24 cellular contexts compared by ENCODE assay signal in the genomic region with DNA sequence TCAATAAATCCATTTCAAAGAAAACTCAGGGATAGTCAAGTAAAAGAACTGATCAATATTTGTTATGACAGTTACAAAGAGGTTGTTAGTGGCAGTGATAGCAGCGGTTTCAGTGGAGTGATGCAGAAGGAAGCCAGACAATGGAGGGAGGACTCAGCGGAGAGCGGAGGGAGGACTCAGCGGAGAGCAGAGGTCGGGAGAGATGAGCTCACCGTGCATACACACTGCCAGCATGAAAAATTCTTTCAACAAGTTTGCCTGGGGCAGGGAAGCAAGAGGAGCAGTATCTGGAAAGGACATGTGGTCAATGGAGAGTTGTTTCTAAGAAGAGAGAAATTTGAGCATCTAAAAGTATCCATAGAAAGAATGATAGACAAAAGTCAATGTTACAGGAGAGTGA.
DNase-seq lines count a peak whose midpoint lies in the region; ATAC-seq, FAIRE-seq and TF ChIP-seq lines count a peak whose summit lies in the region.
"Had no signal": no experiment of that assay in that cellular context is flagged by ENCODE, and none has a peak within 500 bp of the region (broad histone marks: within the 10 kb centered on the region; RNA-seq: fewer than 3 reads in every experiment).

No MANE protein-coding gene starts in this region.

- POLR2A ChIA-PET in HepG2 (lab: Yijun Ruan, JAX), result no interaction called here
- POLR2A ChIA-PET in K562 (lab: Yijun Ruan, JAX), result no interaction called here

- 56% methylated on average over 6 of the region's 6 CpGs for WGBS in HepG2 (ENCODE audit: low lambda C conversion rate)
- 78% methylated on average over 6 of the region's 6 CpGs for WGBS in right lobe of liver (ENCODE audit: insufficient coverage, low coverage, low lambda C conversion rate, missing lambda C conversion rate)
- WGBS in K562 (ENCODE audit: insufficient coverage, low coverage, missing lambda C conversion rate), result 3% methylated on average over 6 of the region's 6 CpGs
- WGBS in mesendoderm (ENCODE audit: extremely low coverage, insufficient coverage, low lambda C conversion rate), result no CpG with 5 or more reads among the region's 6 CpGs

- FAIRE-seq in HepG2 (lab: Jason Lieb, UNC), result no peak
- FAIRE-seq in K562 (lab: Jason Lieb, UNC), result no peak
- peak; percentile 44 for FAIRE-seq in urothelium cell line (lab: Jason Lieb, UNC)
- FAIRE-seq: A549, D721Med, G401.6, GM12891, GM19239 had no signal

- H3K4me3 ChIP-seq in HepG2 (replicated peaks in 1 of 3; ENCODE audit: insufficient read depth in 1 of 3, low read depth in 2 of 3, low read length in 3 of 3), result no peak overlapping the region
- H3K4me3 ChIP-seq in right lobe of liver, result no peak overlapping the region
- no peak overlapping the region for H3K4me3 ChIP-seq in K562
- no peak overlapping the region for H3K4me3 ChIP-seq in mesendoderm (ENCODE audit: low read length)
- H3K4me3 ChIP-seq: A549; BLaER1 treated with 17β-estradiol and CSF1 and Interleukin-3, amounts not matched to agents 10 nM and 100 nM had no signal

- TF ChIP-seq RAD21 in HepG2 (CRISPR knock-in tag; IDR thresholded peaks at IDR 0.05), result no peak
- no peak for TF ChIP-seq RAD21 in K562 (CRISPR knock-in tag; conservative IDR thresholded peaks at IDR 0.05 in 1 of 2, IDR thresholded peaks at IDR 0.05 in 1 of 2)

- H3K9ac ChIP-seq in HepG2 (ENCODE audit: insufficient read depth, low read depth, low read length), result no peak overlapping the region
- no peak overlapping the region for H3K9ac ChIP-seq in K562 (ENCODE audit: insufficient read depth in 1 of 2, low read depth in 2 of 2, low read length in 2 of 2)
- no peak overlapping the region for H3K9ac ChIP-seq in mesendoderm (ENCODE audit: low read length)
- H3K9ac ChIP-seq: BLaER1 treated with 17β-estradiol and CSF1 and Interleukin-3, amounts not matched to agents 10 nM and 100 nM had no signal

- H3K27me3 Mint-ChIP-seq in nephron progenitor cell (ENCODE audit: low read depth, poor library complexity) (peaks cover 2% of the 10 kb centered on the region), immature natural killer cell (ENCODE audit: low read depth in 3 of 3) (peaks cover 0 to 5% (median 2%) of the 10 kb centered on the region in 3 donors)
- H3K27me3 Mint-ChIP-seq in T-helper 2 cell treated with Interferon-gamma antibody and Interleukin-4, amounts not matched to agents 5 μg/mL and 100 μg/mL, for 36 hours (ENCODE audit: low read depth), result peaks cover 4% of the 10 kb centered on the region

- CTCF ChIA-PET in HepG2 (lab: Yijun Ruan, JAX; ENCODE audit: low intra/inter-chr PET ratio, low total read pairs), result no interaction called here
- CTCF ChIA-PET in K562 (lab: Yijun Ruan, JAX; ENCODE audit: low intra/inter-chr PET ratio), result no interaction called here

- TF ChIP-seq EP300 in HepG2 (IDR thresholded peaks at IDR 0.05; ENCODE audit: low read depth in 2 of 2, low read length in 2 of 2) (no peak), HepG2 (CRISPR knock-in tag; IDR thresholded peaks at IDR 0.05; ENCODE audit: borderline replicate concordance) (no peak), K562 (IDR thresholded peaks at IDR 0.05; ENCODE audit: low read length) (no peak)

- DNase-seq in HepG2 (ENCODE audit: low spot score) (no peak), right lobe of liver (no peak), K562 (ENCODE audit: extremely low read depth in 1 of 4, low spot score in 3 of 4) (no peak), mesendoderm (peak; percentile 3), urothelium cell line (ENCODE audit: low spot score) (no peak), nephron progenitor cell (no peak), immature natural killer cell (no peak)
- DNase-seq in T-helper 2 cell treated with Interferon-gamma antibody and Interleukin-4, amounts not matched to agents 5 μg/mL and 100 μg/mL, for 36 hours (ENCODE audit: low spot score), result no peak
- DNase-seq: AML-193; Caco-2; Calu3; CD4-positive, alpha-beta T cell; CD8-positive, alpha-beta T cell; DMS79 treated with DMSO at 0.1 percent for 48 hours; GF-D8 had no signal

- no peaks in the 10 kb centered on the region for H3K4me1 ChIP-seq in HepG2 (ENCODE audit: insufficient read depth, low read length)
- H3K4me1 ChIP-seq in right lobe of liver, result no peaks in the 10 kb centered on the region
- H3K4me1 ChIP-seq in K562 (replicated peaks in 1 of 2; ENCODE audit: control insufficient read depth in 2 of 2, insufficient read depth in 2 of 2, low read length in 2 of 2), result no peaks in the 10 kb centered on the region
- H3K4me1 ChIP-seq in mesendoderm (ENCODE audit: control insufficient read depth, low read depth, low read length), result no peaks in the 10 kb centered on the region
- H3K4me1 ChIP-seq: A549, Caco-2 had no signal

- intact Hi-C loops in HepG2 (cut with micrococcal nuclease; ENCODE audit: unreplicated experiment), result no loop called here
- intact Hi-C loops in right lobe of liver (cut with DNase I), result no loop called here
- intact Hi-C loops in K562 (cut with micrococcal nuclease), result no loop called here

- no peaks in the 10 kb centered on the region for H3K9me3 Mint-ChIP-seq in nephron progenitor cell
- peaks cover 0 to 2% (median 0%) of the 10 kb centered on the region in 6 donors for H3K9me3 Mint-ChIP-seq in immature natural killer cell
- no peaks in the 10 kb centered on the region for H3K9me3 Mint-ChIP-seq in T-helper 2 cell treated with Interferon-gamma antibody and Interleukin-4, amounts not matched to agents 5 μg/mL and 100 μg/mL, for 36 hours
- H3K9me3 Mint-ChIP-seq: CD4-positive, alpha-beta T cell; CD8-positive, alpha-beta T cell had no signal

- ATAC-seq in HepG2, result no peak
- ATAC-seq in right lobe of liver, result no peak
- no peak for ATAC-seq in K562
- ATAC-seq: A549; CD8-positive, alpha-beta T cell had no signal

- H3K23ac ChIP-seq in mesendoderm (ENCODE audit: low read length), result no peak overlapping the region

- H2AFZ ChIP-seq in HepG2 (ENCODE audit: low read length) (no peak overlapping the region), K562 (ENCODE audit: low read depth, low read length) (no peak overlapping the region)

- no peak overlapping the region for H4K5ac ChIP-seq in mesendoderm (ENCODE audit: low read length)

- no peak overlapping the region for H3K56ac ChIP-seq in mesendoderm (ENCODE audit: low read length)

- BruUV-seq in HepG2 (replicated peaks; lab: Mats Ljungman, UMichigan), result no TSS peak
- no TSS peak for BruUV-seq in K562 (replicated peaks; lab: Mats Ljungman, UMichigan)

- no peak overlapping the region for H2BK120ac ChIP-seq in mesendoderm (ENCODE audit: low read depth, low read length)

- no peak overlapping the region for H3K27ac ChIP-seq in HepG2 (ENCODE audit: extremely low read length, insufficient read depth, low read length)
- H3K27ac ChIP-seq in right lobe of liver, result no peak overlapping the region
- H3K27ac ChIP-seq in K562 (ENCODE audit: extremely low read depth, low read depth, low read length), result no peak overlapping the region
- H3K27ac ChIP-seq in mesendoderm (ENCODE audit: low read depth, low read length), result no peak overlapping the region
- H3K27ac ChIP-seq: 22Rv1; A549; BLaER1 treated with 17β-estradiol and CSF1 and Interleukin-3, amounts not matched to agents 10 nM and 100 nM; C4-2B had no signal

- H3K36me3 Mint-ChIP-seq in nephron progenitor cell (ENCODE audit: low read depth) (no peaks in the 10 kb centered on the region), immature natural killer cell (no peaks in the 10 kb centered on the region)
- no peaks in the 10 kb centered on the region for H3K36me3 Mint-ChIP-seq in T-helper 2 cell treated with Interferon-gamma antibody and Interleukin-4, amounts not matched to agents 5 μg/mL and 100 μg/mL, for 36 hours (ENCODE audit: low read depth)
- H3K36me3 Mint-ChIP-seq: CD8-positive, alpha-beta T cell had no signal

- no peak overlapping the region for H3K27ac Mint-ChIP-seq in nephron progenitor cell
- no peak overlapping the region for H3K27ac Mint-ChIP-seq in immature natural killer cell
- no peak overlapping the region for H3K27ac Mint-ChIP-seq in T-helper 2 cell treated with Interferon-gamma antibody and Interleukin-4, amounts not matched to agents 5 μg/mL and 100 μg/mL, for 36 hours
- H3K27ac Mint-ChIP-seq: B cell; CD4-positive, alpha-beta T cell; CD8-positive, alpha-beta T cell had no signal

- H3K18ac ChIP-seq in mesendoderm (ENCODE audit: low read length), result no peak overlapping the region

- H3K4me1 Mint-ChIP-seq in nephron progenitor cell (no peaks in the 10 kb centered on the region), immature natural killer cell (no peaks in the 10 kb centered on the region)
- no peaks in the 10 kb centered on the region for H3K4me1 Mint-ChIP-seq in T-helper 2 cell treated with Interferon-gamma antibody and Interleukin-4, amounts not matched to agents 5 μg/mL and 100 μg/mL, for 36 hours (ENCODE audit: low read depth)

- H4K20me1 ChIP-seq in HepG2 (ENCODE audit: insufficient read depth, low read length) (no peaks in the 10 kb centered on the region), K562 (replicated peaks; ENCODE audit: control insufficient read depth, insufficient read depth, low read length) (no peaks in the 10 kb centered on the region)
- H4K20me1 ChIP-seq: BLaER1 treated with 17β-estradiol and CSF1 and Interleukin-3, amounts not matched to agents 10 nM and 100 nM had no signal

- H3K4me2 ChIP-seq in HepG2 (ENCODE audit: low read depth, low read length) (no peak overlapping the region), K562 (ENCODE audit: insufficient read depth, low read length) (no peak overlapping the region), mesendoderm (ENCODE audit: low read length) (no peak overlapping the region)
- H3K4me2 ChIP-seq: A549; BLaER1 treated with 17β-estradiol and CSF1 and Interleukin-3, amounts not matched to agents 10 nM and 100 nM had no signal

- H3K27me3 ChIP-seq in HepG2 (ENCODE audit: control insufficient read depth in 1 of 2, insufficient read depth in 2 of 2, low read length in 2 of 2) (0 out of 5 replicates have a peak, but pooled peaks cover 0 to 4% of the 10 kb centered on the region in 2 experiments), right lobe of liver (no peaks in the 10 kb centered on the region), K562 (ENCODE audit: control insufficient read depth in 2 of 2, insufficient read depth in 2 of 2, low read length in 2 of 2) (peaks cover 3 to 8% of the 10 kb centered on the region in 2 experiments; a peak in 3 of 5 replicates), mesendoderm (ENCODE audit: insufficient read depth, low read length, poor library complexity) (no peaks in the 10 kb centered on the region)
- H3K27me3 ChIP-seq: BLaER1 treated with 17β-estradiol and CSF1 and Interleukin-3, amounts not matched to agents 10 nM and 100 nM had no signal

- H3K9me3 ChIP-seq in HepG2 (ENCODE audit: low read length) (no peaks in the 10 kb centered on the region), right lobe of liver (no peaks in the 10 kb centered on the region), K562 (replicated peaks; ENCODE audit: control insufficient read depth, insufficient read depth, low read depth, low read length) (no peaks in the 10 kb centered on the region)
- H3K9me3 ChIP-seq: A549; BLaER1 treated with 17β-estradiol and CSF1 and Interleukin-3, amounts not matched to agents 10 nM and 100 nM; Caco-2 had no signal

- H3K4ac ChIP-seq in mesendoderm (ENCODE audit: low read depth, low read length), result no peak overlapping the region

- no peak overlapping the region for H4K8ac ChIP-seq in mesendoderm (ENCODE audit: low read depth, low read length)

- no peak for TF ChIP-seq POLR2A in HepG2 (IDR thresholded peaks at IDR 0.05; ENCODE audit: insufficient read depth in 1 of 2, low read depth in 2 of 2, low read length in 2 of 2)
- TF ChIP-seq POLR2A in right lobe of liver (IDR thresholded peaks at IDR 0.05), result no peak
- no peak for TF ChIP-seq POLR2A in K562 (conservative IDR thresholded peaks at IDR 0.05)

- in situ Hi-C loops in HepG2 (cut with HindIII; ENCODE audit: extremely low pct_ligation_motif_present, low pct_unique_long_range_greater_than_20kb), result no loop called here
- in situ Hi-C loops in K562 (cut with MboI), result no loop called here

- no peak overlapping the region for H2AK5ac ChIP-seq in mesendoderm (ENCODE audit: low read length)

- H3K9me1 ChIP-seq in K562 (ENCODE audit: control insufficient read depth, insufficient read depth, low read length), result no peaks in the 10 kb centered on the region

- H3K4me3 Mint-ChIP-seq in nephron progenitor cell (no peak overlapping the region), immature natural killer cell (no peak overlapping the region)
- H3K4me3 Mint-ChIP-seq in T-helper 2 cell treated with Interferon-gamma antibody and Interleukin-4, amounts not matched to agents 5 μg/mL and 100 μg/mL, for 36 hours, result no peak overlapping the region
- H3K4me3 Mint-ChIP-seq: B cell; CD4-positive, alpha-beta T cell; CD8-positive, alpha-beta T cell had no signal

- H3K79me2 ChIP-seq in HepG2 (ENCODE audit: insufficient read depth, low read length) (no peaks in the 10 kb centered on the region), K562 (ENCODE audit: control insufficient read depth, insufficient read depth, low read length) (no peaks in the 10 kb centered on the region), mesendoderm (ENCODE audit: control insufficient read depth, insufficient read depth, low read length) (no peaks in the 10 kb centered on the region)

- no peak overlapping the region for H2BK5ac ChIP-seq in mesendoderm (ENCODE audit: low read length)

- no peaks in the 10 kb centered on the region for H3K79me1 ChIP-seq in mesendoderm (ENCODE audit: low read length)

- no peak overlapping the region for H2BK15ac ChIP-seq in mesendoderm (replicated peaks; ENCODE audit: low read depth)

- no peaks in the 10 kb centered on the region for H3K36me3 ChIP-seq in HepG2 (replicated peaks in 1 of 2; ENCODE audit: control insufficient read depth in 1 of 2, insufficient read depth in 2 of 2, low read length in 2 of 2)
- no peaks in the 10 kb centered on the region for H3K36me3 ChIP-seq in right lobe of liver
- no peaks in the 10 kb centered on the region for H3K36me3 ChIP-seq in K562 (ENCODE audit: control insufficient read depth, insufficient read depth, low read length)
- no peaks in the 10 kb centered on the region for H3K36me3 ChIP-seq in mesendoderm (ENCODE audit: control insufficient read depth, insufficient read depth, low read length)
- H3K36me3 ChIP-seq: BLaER1 treated with 17β-estradiol and CSF1 and Interleukin-3, amounts not matched to agents 10 nM and 100 nM had no signal

- no peak for TF ChIP-seq CTCF in HepG2 (CRISPR knock-in tag; IDR thresholded peaks at IDR 0.05)
- TF ChIP-seq CTCF in right lobe of liver (IDR thresholded peaks at IDR 0.05), result no peak
- no peak for TF ChIP-seq CTCF in K562 (IDR thresholded peaks at IDR 0.05 in 2 of 3, conservative IDR thresholded peaks at IDR 0.05 in 1 of 3; ENCODE audit: insufficient read depth in 2 of 3, low read depth in 1 of 3, low read length in 3 of 3)
- no peak for TF ChIP-seq CTCF in nephron progenitor cell (IDR thresholded peaks at IDR 0.05)

Comparison
In these comparisons a context has a peak if more than half of its experiments do, and no peak if none do; other contexts are left out.
1. Of the 241 proteins assayed by ChIP-seq in both HepG2 and K562: peak only in HepG2: none; only in K562: none; in both: ZNF263; in neither: 240.